Comparison of ENCODE assay signal across 15 cellular contexts in the genomic region with DNA sequence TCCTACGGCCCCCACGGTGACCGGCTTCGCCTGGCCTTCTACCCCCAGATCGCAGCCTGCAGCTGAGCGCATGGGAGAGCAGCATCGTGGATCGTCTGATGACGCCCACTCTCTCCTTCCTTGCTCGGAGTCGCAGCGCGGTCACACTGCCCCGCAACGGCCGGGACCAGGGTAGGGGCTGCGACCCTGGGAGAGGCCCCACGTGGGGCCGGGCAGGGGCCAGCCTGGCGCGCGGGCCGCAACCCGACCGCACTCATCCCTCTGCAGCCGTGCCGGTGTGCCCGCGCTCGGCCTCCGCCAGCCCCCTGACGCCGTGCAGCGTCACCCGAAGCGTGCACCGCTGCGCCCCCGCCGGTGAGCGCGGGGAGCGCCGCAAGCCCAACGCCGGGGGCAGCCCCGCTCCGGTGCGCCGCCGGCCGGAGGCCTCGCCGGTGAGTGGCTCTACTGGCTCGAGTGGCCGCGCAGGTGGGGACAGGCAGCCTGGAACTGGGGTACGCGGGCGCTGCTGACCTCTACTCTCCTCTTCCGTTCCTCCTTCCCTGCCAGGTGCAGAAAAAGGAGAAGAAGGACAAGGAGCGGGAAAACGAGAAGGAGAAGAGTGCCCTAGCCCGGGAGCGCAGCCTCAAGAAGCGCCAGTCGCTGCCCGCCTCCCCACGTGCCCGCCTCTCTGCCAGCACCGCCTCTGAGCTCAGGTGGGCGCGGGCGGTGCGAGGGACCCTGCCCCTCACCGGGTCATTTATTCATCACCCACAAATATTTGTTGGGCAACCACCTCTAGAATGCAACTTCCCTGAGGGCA. TPM values are rescaled to one million over a fixed set of nuclear protein-coding genes. Genes with fewer than 3 reads are reported as not detected.
DNase-seq lines count a peak whose midpoint lies in the region; ATAC-seq and TF ChIP-seq lines count a peak whose summit lies in the region.
"Had no signal": no experiment of that assay in that cellular context is flagged by ENCODE, and none has a peak within 500 bp of the region (broad histone marks: within the 10 kb centered on the region; RNA-seq: fewer than 3 reads in every experiment).

No MANE protein-coding gene starts in this region.

- CTCF ChIA-PET in activated CD4-positive, alpha-beta memory T cell treated with anti-CD3 and anti-CD28 coated beads for 36 hours (lab: Charles Lee) = no interaction called here

- H3K36me3 ChIP-seq in GM23338 (ENCODE audit: insufficient read depth) = peaks cover 4% of the 10 kb centered on the region; the same call in 1 of the 2 replicates
- H3K36me3 ChIP-seq in gastrocnemius medialis = peaks cover 0 to 84% of the 10 kb centered on the region in 2 donors

- H3K9me3 Mint-ChIP-seq in GM23338 = no peaks in the 10 kb centered on the region
- no peaks in the 10 kb centered on the region for H3K9me3 Mint-ChIP-seq in activated CD4-positive, alpha-beta memory T cell treated with anti-CD3 and anti-CD28 coated beads for 36 hours
- H3K9me3 Mint-ChIP-seq: activated T-cell treated with anti-CD3 and anti-CD28 coated beads, Interleukin-2, amount 50 U/mL, for 72 hours; stimulated activated naive CD8-positive, alpha-beta T cell treated with anti-CD3 and anti-CD28 coated beads, Interleukin-15, Interleukin-2, amounts not matched to agents 100 ng/mL and 50 ng/mL, for 24 hours had no signal

- H3K9me3 ChIP-seq in gastrocnemius medialis = no peaks in the 10 kb centered on the region
- H3K9me3 ChIP-seq: adrenal gland, right lobe of liver had no signal

- H3K27me3 Mint-ChIP-seq in GM23338 (ENCODE audit: insufficient read depth, low read depth, poor library complexity) = peaks cover 10% of the 10 kb centered on the region
- H3K27me3 Mint-ChIP-seq in activated CD4-positive, alpha-beta memory T cell treated with anti-CD3 and anti-CD28 coated beads for 36 hours = no peaks in the 10 kb centered on the region
- H3K27me3 Mint-ChIP-seq: stimulated activated naive CD8-positive, alpha-beta T cell treated with anti-CD3 and anti-CD28 coated beads, Interleukin-15, Interleukin-2, amounts not matched to agents 100 ng/mL and 50 ng/mL, for 24 hours had no signal

- peak; percentile 85 for DNase-seq in GM23338 (ENCODE audit: low spot score)
- peak in 1 of 10 donors; percentile 51 for DNase-seq in dorsolateral prefrontal cortex
- peak; percentile 78 for DNase-seq in iPS-NIHi11 (ENCODE audit: low spot score)
- no peak for DNase-seq in gastrocnemius medialis
- DNase-seq in DMS79 treated with DMSO at 0.1 percent for 48 hours (lab: John Stamatoyannopoulos, UW) = no peak
- no peak for DNase-seq in SIG-M5 (lab: John Stamatoyannopoulos, UW)
- no peak for DNase-seq in activated CD4-positive, alpha-beta memory T cell treated with anti-CD3 and anti-CD28 coated beads for 36 hours
- DNase-seq: activated CD4-positive, alpha-beta T cell treated with anti-CD3 and anti-CD28 coated beads, Interleukin-2, amount 50 U/mL, for 1 hour; activated T-cell treated with anti-CD3 and anti-CD28 coated beads, Interleukin-2, amount 50 U/mL, for 72 hours; NCI-H187; right lobe of liver had no signal

- H3K4me3 ChIP-seq in GM23338 (peak overlapping the region; percentile 55), dorsolateral prefrontal cortex (peak overlapping the region in 4 of 59 donors; percentile 1 to 42 (median 14)), gastrocnemius medialis (no peak overlapping the region)
- H3K4me3 ChIP-seq: adrenal gland, right lobe of liver had no signal

- intact Hi-C loops in dorsolateral prefrontal cortex (cut with DNase I) = no loop called here
- intact Hi-C loops in gastrocnemius medialis (cut with DNase I; ENCODE audit: low total_unique reads) = no loop called here
- intact Hi-C loops in activated CD4-positive, alpha-beta memory T cell treated with anti-CD3 and anti-CD28 coated beads for 36 hours (cut with micrococcal nuclease) = no loop called here

- POLR2A ChIA-PET in activated CD4-positive, alpha-beta memory T cell treated with anti-CD3 and anti-CD28 coated beads for 36 hours (lab: Charles Lee) = no interaction called here

- peaks cover 20% of the 10 kb centered on the region for H3K27me3 ChIP-seq in GM23338 (ENCODE audit: insufficient read depth)
- H3K27me3 ChIP-seq in dorsolateral prefrontal cortex = no peaks in the 10 kb centered on the region
- no peaks in the 10 kb centered on the region for H3K27me3 ChIP-seq in gastrocnemius medialis
- H3K27me3 ChIP-seq: adrenal gland, right lobe of liver had no signal

- no peaks in the 10 kb centered on the region for H3K9me2 ChIP-seq in GM23338 (ENCODE audit: insufficient read depth)

- H3F3A ChIP-seq in GM23338 (replicated peaks; ENCODE audit: low read depth) = 0 out of 2 replicates have a peak, but pooled peaks cover 19% of the 10 kb centered on the region

- H4K20me1 ChIP-seq in GM23338 (replicated peaks; ENCODE audit: insufficient read depth) = peaks cover 8% of the 10 kb centered on the region

- H3K4me1 Mint-ChIP-seq in GM23338 = peaks cover 42% of the 10 kb centered on the region
- peaks cover 7% of the 10 kb centered on the region for H3K4me1 Mint-ChIP-seq in activated CD4-positive, alpha-beta memory T cell treated with anti-CD3 and anti-CD28 coated beads for 36 hours (ENCODE audit: low read depth)

- H3K27ac Mint-ChIP-seq in GM23338 = 0 out of 2 replicates have a peak overlapping the region, but pooled peaks have one; percentile 27
- H3K27ac Mint-ChIP-seq in activated CD4-positive, alpha-beta memory T cell treated with anti-CD3 and anti-CD28 coated beads for 36 hours = no peak overlapping the region
- H3K27ac Mint-ChIP-seq: activated T-cell treated with anti-CD3 and anti-CD28 coated beads, Interleukin-2, amount 50 U/mL, for 72 hours; stimulated activated naive CD8-positive, alpha-beta T cell treated with anti-CD3 and anti-CD28 coated beads, Interleukin-15, Interleukin-2, amounts not matched to agents 100 ng/mL and 50 ng/mL, for 24 hours had no signal

- peak; percentile 76 for ATAC-seq in GM23338
- no peak for ATAC-seq in gastrocnemius medialis
- no peak for ATAC-seq in GM19023 (IDR thresholded peaks at IDR 0.05; ENCODE audit: unreplicated experiment)
- ATAC-seq: activated T-cell treated with anti-CD3 and anti-CD28 coated beads, Interleukin-2, amount 50 U/mL, for 72 hours; HCT116; right lobe of liver had no signal

- peaks cover 49% of the 10 kb centered on the region for H3K36me3 Mint-ChIP-seq in GM23338 (ENCODE audit: low read depth)
- peaks cover 43% of the 10 kb centered on the region for H3K36me3 Mint-ChIP-seq in activated CD4-positive, alpha-beta memory T cell treated with anti-CD3 and anti-CD28 coated beads for 36 hours

- H3K4me1 ChIP-seq in GM23338 (ENCODE audit: insufficient read depth) (peaks cover 27% of the 10 kb centered on the region), gastrocnemius medialis (peaks cover 51 to 59% of the 10 kb centered on the region in 2 donors)

- in situ Hi-C loops in gastrocnemius medialis (cut with MboI; ENCODE audit: low sequenced_read_pairs in 4 of 4) = loop anchor here in 1 of 4 donors (25.0 kb wide), 1 partner anchor 111 kb away; no protein-coding TSS in a partner anchor

- no peaks in the 10 kb centered on the region for H3K79me2 ChIP-seq in GM23338 (replicated peaks; ENCODE audit: insufficient read depth)

- no peak for TF ChIP-seq POLR2A in gastrocnemius medialis (IDR thresholded peaks at IDR 0.05)

- peak overlapping the region; percentile 93 for H3K4me2 ChIP-seq in GM23338

- TF ChIP-seq CTCF in GM23338 (conservative IDR thresholded peaks at IDR 0.05; ENCODE audit: low read depth in 2 of 2) (peak; percentile 47 to 65), dorsolateral prefrontal cortex (IDR thresholded peaks at IDR 0.05 in 54 of 56, conservative IDR thresholded peaks at IDR 0.05 in 2 of 56; ENCODE audit: low read depth in 1 of 56, partially characterized antibody in 56 of 56) (peak in 9 of 56 donors; percentile 5 to 36 (median 19)), gastrocnemius medialis (IDR thresholded peaks at IDR 0.05 in 4 of 5, conservative IDR thresholded peaks at IDR 0.05 in 1 of 5) (peak in 2 of 5 experiments; percentile 9 to 30)

- H3K4me3 Mint-ChIP-seq in GM23338 = peak overlapping the region; percentile 50
- no peak overlapping the region for H3K4me3 Mint-ChIP-seq in activated CD4-positive, alpha-beta memory T cell treated with anti-CD3 and anti-CD28 coated beads for 36 hours
- H3K4me3 Mint-ChIP-seq: activated T-cell treated with anti-CD3 and anti-CD28 coated beads, Interleukin-2, amount 50 U/mL, for 72 hours; stimulated activated naive CD8-positive, alpha-beta T cell treated with anti-CD3 and anti-CD28 coated beads, Interleukin-15, Interleukin-2, amounts not matched to agents 100 ng/mL and 50 ng/mL, for 24 hours had no signal

- no peak overlapping the region for H2AFZ ChIP-seq in GM23338

- H3K27ac ChIP-seq in GM23338 (ENCODE audit: low read depth) = no peak overlapping the region
- peak overlapping the region; percentile 21 to 96 (median 84) for H3K27ac ChIP-seq in dorsolateral prefrontal cortex
- H3K27ac ChIP-seq in gastrocnemius medialis = peak overlapping the region; percentile 97 to 100 (median 99)
- H3K27ac ChIP-seq: right lobe of liver had no signal

TF ChIP-seq in GM23338, 12 proteins besides CTCF, POLR2A, EP300 and RAD21 (continues in another document):
- TF ChIP-seq CREB1 (CRISPR knock-in tag; IDR thresholded peaks at IDR 0.05; ENCODE audit: low read depth) = peak; percentile 92

RNA-seq across cellular contexts. Expression of a gene that starts 20.4 kb away (rescaled TPM):
- total RNA-seq in GM23338 (2014; rRNA removed; shearing (Covaris generic)) = 37.4 and 59.8 TPM in 2 replicates
- polyA plus RNA-seq in GM23338 (2016; fragmentation: Nextera tagmentation; extraction: Ambion mirVana) = 13.8 and 14.7 TPM in 2 replicates
- total RNA-seq in dorsolateral prefrontal cortex (100 to 1,000 TPM; 184 to 392 (median 248) TPM), gastrocnemius medialis (100 to 1,000 TPM; 376 to 967 (median 474) TPM)
- 100 to 1,000 TPM; 138 to 143 TPM for total RNA-seq in activated CD4-positive, alpha-beta memory T cell treated with anti-CD3 and anti-CD28 coated beads for 36 hours

RNA-seq across cellular contexts. Expression of a gene that starts 27.1 kb away (rescaled TPM):
- total RNA-seq in GM23338 (2014; rRNA removed; shearing (Covaris generic)) = 55.8 and 55.9 TPM in 2 replicates
- polyA plus RNA-seq in GM23338 (2016; fragmentation: Nextera tagmentation; extraction: Ambion mirVana) = 45.2 and 45.6 TPM in 2 replicates
- 10 to 100 TPM; 41.0 to 81.9 (median 61.8) TPM for total RNA-seq in dorsolateral prefrontal cortex
- total RNA-seq in gastrocnemius medialis = 10 to 100 TPM; 57.5 to 72.4 (median 63.5) TPM
- 10 to 100 TPM; 56.7 to 56.8 TPM for total RNA-seq in activated CD4-positive, alpha-beta memory T cell treated with anti-CD3 and anti-CD28 coated beads for 36 hours

RNA-seq across cellular contexts. Expression of a gene that starts 47.9 kb away (rescaled TPM):
- total RNA-seq in GM23338 (2014; rRNA removed; shearing (Covaris generic)) = 127 and 145 TPM in 2 replicates
- 147 and 161 TPM in 2 replicates for polyA plus RNA-seq in GM23338 (2016; fragmentation: Nextera tagmentation; extraction: Ambion mirVana)
- total RNA-seq in dorsolateral prefrontal cortex (10 to 100 TPM; 55.1 to 96.7 (median 78.0) TPM), gastrocnemius medialis (100 to 1,000 TPM in 3 of 4 donors, 10 to 100 TPM in 1; 88.2 to 174 (median 146) TPM)
- 100 to 1,000 TPM; 135 to 138 TPM for total RNA-seq in activated CD4-positive, alpha-beta memory T cell treated with anti-CD3 and anti-CD28 coated beads for 36 hours

RNA-seq across cellular contexts. Expression of a gene that starts 51.3 kb away (rescaled TPM):
- 4.9 and 5.0 TPM in 2 replicates for total RNA-seq in GM23338 (2014; rRNA removed; shearing (Covaris generic))
- 0.77 and 0.95 TPM in 2 replicates for polyA plus RNA-seq in GM23338 (2016; fragmentation: Nextera tagmentation; extraction: Ambion mirVana)
- total RNA-seq in dorsolateral prefrontal cortex (1 to 10 TPM in 92 of 120 experiments, under 1 TPM in 28; 0.33 to 4.9 (median 1.3) TPM), gastrocnemius medialis (1 to 10 TPM in 1 of 4 donors, under 1 TPM in 3; 0.61 to 1.6 (median 0.81) TPM)
- not detected for total RNA-seq in activated CD4-positive, alpha-beta memory T cell treated with anti-CD3 and anti-CD28 coated beads for 36 hours

Comparison
In these comparisons a context has a peak if more than half of its experiments do, and no peak if none do; other contexts are left out.
1. DNase-seq: peak in GM23338 (single experiment) and iPS-NIHi11 (single experiment); none in gastrocnemius medialis (0 of 2), DMS79 treated with DMSO at 0.1 percent for 48 hours (single experiment), SIG-M5 (single experiment) and activated CD4-positive, alpha-beta memory T cell treated with anti-CD3 and anti-CD28 coated beads for 36 hours (single experiment).